ENCODE assay signal across 8 cellular contexts in the genomic region with DNA sequence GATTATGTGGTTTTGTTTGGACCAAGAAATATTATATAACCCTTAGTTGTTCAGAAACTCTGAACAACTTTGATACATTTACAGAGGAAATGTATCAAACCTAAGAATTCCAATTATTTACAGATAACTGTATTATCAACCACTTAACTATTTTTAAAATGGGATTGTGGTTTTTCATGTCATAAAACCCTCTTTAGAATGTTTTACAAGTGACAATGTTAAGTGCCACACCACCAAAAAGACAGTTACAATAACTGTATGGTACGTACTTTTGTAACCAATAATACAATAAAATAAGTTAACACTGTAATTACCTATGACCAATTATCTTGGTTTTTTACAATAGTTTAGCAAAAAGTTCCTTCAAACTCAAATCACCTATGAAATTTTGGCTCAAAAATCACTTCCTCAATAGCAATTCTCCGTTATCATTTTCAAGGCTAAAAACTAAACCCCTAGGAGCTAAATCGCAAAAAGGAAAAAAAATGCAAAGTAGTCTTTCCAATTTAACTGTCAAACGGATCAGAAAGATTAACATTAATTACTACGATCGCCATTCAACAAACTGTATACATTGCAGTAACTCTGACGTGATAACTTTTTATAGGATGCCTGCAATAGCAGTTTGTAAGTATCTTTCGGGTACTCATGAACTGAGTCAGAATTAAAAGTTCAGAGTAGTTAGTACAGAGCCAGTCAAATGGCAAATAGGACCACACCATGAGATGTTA. TPM values are rescaled to one million over a fixed set of nuclear protein-coding genes. Genes with fewer than 3 reads are reported as not detected.
A peak's percentile ranks its signal among the peaks of the same experiment; 100 is the strongest.
DNase-seq lines count a peak whose midpoint lies in the region; ATAC-seq, FAIRE-seq and TF ChIP-seq lines count a peak whose summit lies in the region.

No MANE protein-coding gene starts in this region.

- H3K27me3 Mint-ChIP-seq in CD14-positive monocyte (ENCODE audit: low read depth in 3 of 3) (no peaks in the 10 kb centered on the region), natural killer cell (ENCODE audit: low read depth in 2 of 2) (no peaks in the 10 kb centered on the region)

- no peaks in the 10 kb centered on the region for H3K36me3 ChIP-seq in HUES48 (ENCODE audit: control insufficient read depth, insufficient read depth, low read length)
- no peaks in the 10 kb centered on the region for H3K36me3 ChIP-seq in bronchial epithelial cell (ENCODE audit: control insufficient read depth, insufficient read depth, low read length)

- H3K36me3 Mint-ChIP-seq in CD14-positive monocyte (peaks cover 0 to 10% of the 10 kb centered on the region in 2 donors), natural killer cell (no peaks in the 10 kb centered on the region)

- H3K27ac Mint-ChIP-seq in CD14-positive monocyte = peak overlapping the region; percentile 96 to 99 (median 97)
- H3K27ac Mint-ChIP-seq in natural killer cell = peak overlapping the region; percentile 93

- DNase-seq in CD14-positive monocyte (ENCODE audit: low spot score) = no peak
- no peak for DNase-seq in bronchial epithelial cell (ENCODE audit: low read depth)
- no peak for DNase-seq in natural killer cell
- DNase-seq in NCI-H69 (lab: John Stamatoyannopoulos, UW) = no peak
- DNase-seq in urothelium cell line (ENCODE audit: low spot score) = no peak
- DNase-seq in NOMO-1 treated with dmso at 0.1 percent for 144 hours (lab: John Stamatoyannopoulos, UW; ENCODE audit: unreplicated experiment) = no peak

- H3K9me3 Mint-ChIP-seq in CD14-positive monocyte (no peaks in the 10 kb centered on the region), natural killer cell (no peaks in the 10 kb centered on the region)

- H3K9me3 ChIP-seq in HUES48 (ENCODE audit: control insufficient read depth, insufficient read depth, low read length) = no peaks in the 10 kb centered on the region

- FAIRE-seq in bronchial epithelial cell (lab: Jason Lieb, UNC) (no peak), urothelium cell line (lab: Jason Lieb, UNC) (no peak)

- H3K9ac ChIP-seq in HUES48 (ENCODE audit: low read depth, low read length) = no peak overlapping the region; the same call in none of the 2 replicates

- TF ChIP-seq CTCF in CD14-positive monocyte (IDR thresholded peaks at IDR 0.05) (no peak), bronchial epithelial cell (IDR thresholded peaks at IDR 0.05; ENCODE audit: insufficient read depth, low read length, severe bottlenecking) (no peak), natural killer cell (IDR thresholded peaks at IDR 0.05) (no peak)

- H3K4me1 Mint-ChIP-seq in CD14-positive monocyte = peaks cover 7% of the 10 kb centered on the region
- H3K4me1 Mint-ChIP-seq in natural killer cell = peaks cover 11 to 16% of the 10 kb centered on the region in 2 donors

- H3K27me3 ChIP-seq in HUES48 (ENCODE audit: control insufficient read depth, insufficient read depth, low read length) (peaks cover 11% of the 10 kb centered on the region), bronchial epithelial cell (ENCODE audit: control insufficient read depth, insufficient read depth, low read length) (no peaks in the 10 kb centered on the region)

- H3K4me3 Mint-ChIP-seq in CD14-positive monocyte (peak overlapping the region in 1 of 2 donors; percentile 95), natural killer cell (no peak overlapping the region)

- ATAC-seq in natural killer cell (no peak), HG03095 (IDR thresholded peaks at IDR 0.05; ENCODE audit: unreplicated experiment) (no peak)

- H3K4me3 ChIP-seq in HUES48 (ENCODE audit: low read depth, low read length) (peak overlapping the region; percentile 98), bronchial epithelial cell (ENCODE audit: low read depth, low read length) (peak overlapping the region; percentile 96)

- H3K27ac ChIP-seq in HUES48 (ENCODE audit: low read depth, low read length) = no peak overlapping the region

- intact Hi-C loops in CD14-positive monocyte (cut with micrococcal nuclease) (loop anchor here in 1 of 2 donors (10.0 kb wide), 1 partner anchor 55 kb away; no protein-coding TSS in a partner anchor), natural killer cell (cut with micrococcal nuclease) (loop anchor here (5.0 kb wide), 1 partner anchor 63 kb away; no protein-coding TSS in a partner anchor)

- peaks cover 12% of the 10 kb centered on the region; the same call in 1 of the 2 replicates for H3K4me1 ChIP-seq in HUES48 (ENCODE audit: control insufficient read depth, insufficient read depth, low read length)

RNA-seq across cellular contexts. Expression of a gene that starts 1.5 kb away (rescaled TPM):
- 10 to 100 TPM; 10.2 to 20.3 TPM for polyA plus RNA-seq in CD14-positive monocyte
- total RNA-seq in bronchial epithelial cell = 16.6 and 27.4 TPM in 2 replicates
- total RNA-seq in natural killer cell = 100 to 1,000 TPM; 139 to 152 (median 149) TPM
